Comparison of ENCODE assay signal across 9 cellular contexts in genomic region chr20:44056010-44056698, GRCh38.
DNase-seq lines count a peak whose midpoint lies in the region; ATAC-seq and TF ChIP-seq lines count a peak whose summit lies in the region.
"Had no signal": no experiment of that assay in that cellular context is flagged by ENCODE, and none has a peak within 500 bp of the region (broad histone marks: within the 10 kb centered on the region; RNA-seq: fewer than 3 reads in every experiment).

No MANE protein-coding gene starts in this region.

- no peaks in the 10 kb centered on the region for H3K27me3 ChIP-seq in Loucy (ENCODE audit: insufficient read depth, low read length, poor library complexity, severe bottlenecking)

- peaks cover 4% of the 10 kb centered on the region for H3K36me3 Mint-ChIP-seq in activated CD4-positive, alpha-beta T cell treated with anti-CD3 and anti-CD28 coated beads, Interleukin-2, amount 10 ng/mL, durations not matched to agents 7 days and 5 days (ENCODE audit: low read depth)

- no peaks in the 10 kb centered on the region for H3K9me2 ChIP-seq in Loucy (replicated peaks; ENCODE audit: low read depth, low read length)

- H3K9ac ChIP-seq in Loucy (ENCODE audit: low read depth, low read length, poor library complexity, severe bottlenecking): no peak overlapping the region

- intact Hi-C loops in posterior cingulate gyrus (cut with DNase I): loop anchor here (1.0 kb wide), 1 partner anchor 24 kb away; no protein-coding TSS in a partner anchor

- peaks cover 9% of the 10 kb centered on the region for H3K27me3 Mint-ChIP-seq in activated CD4-positive, alpha-beta T cell treated with anti-CD3 and anti-CD28 coated beads, Interleukin-2, amount 10 ng/mL, durations not matched to agents 7 days and 5 days

- CTCF ChIA-PET in activated CD4-positive, alpha-beta T cell treated with anti-CD3 and anti-CD28 coated beads, Interleukin-2, amount 10 ng/mL, durations not matched to agents 7 days and 5 days (lab: Charles Lee): interaction anchor here (0.7 to 1.7 kb wide), 7 partner anchors 9 to 304 kb away, joined by 3 to 5 read pairs (median 4); no protein-coding TSS in a partner anchor

- H3K9me3 ChIP-seq in Loucy (ENCODE audit: insufficient read depth, low read depth, low read length): no peaks in the 10 kb centered on the region

- no peaks in the 10 kb centered on the region for H3K79me2 ChIP-seq in Loucy (ENCODE audit: insufficient read depth, low read length)

- peaks cover 3% of the 10 kb centered on the region for H3K9me3 Mint-ChIP-seq in activated CD4-positive, alpha-beta T cell treated with anti-CD3 and anti-CD28 coated beads, Interleukin-2, amount 10 ng/mL, durations not matched to agents 7 days and 5 days

- DNase-seq in EH (ENCODE audit: low read depth): peak; percentile 36
- DNase-seq in activated CD4-positive, alpha-beta T cell treated with anti-CD3 and anti-CD28 coated beads, Interleukin-2, amount 10 ng/mL, durations not matched to agents 7 days and 5 days: peak; percentile 57
- DNase-seq in fibroblast of pulmonary artery (ENCODE audit: low read depth): no peak
- peak in 6 of 10 donors; percentile 32 to 92 (median 57) for DNase-seq in posterior cingulate gyrus
- no peak for DNase-seq in NCI-H1417 treated with DMSO at 0.1 percent for 48 hours (lab: John Stamatoyannopoulos, UW)

- H3K4me1 ChIP-seq in Loucy (ENCODE audit: insufficient read depth, low read length, poor library complexity, severe bottlenecking): no peaks in the 10 kb centered on the region

- H4K20me1 ChIP-seq in Loucy (ENCODE audit: insufficient read depth, low read length, poor library complexity, severe bottlenecking): no peaks in the 10 kb centered on the region

- H3K4me3 Mint-ChIP-seq in activated CD4-positive, alpha-beta T cell treated with anti-CD3 and anti-CD28 coated beads, Interleukin-2, amount 10 ng/mL, durations not matched to agents 7 days and 5 days: no peak overlapping the region

- no peaks in the 10 kb centered on the region for H3F3A ChIP-seq in Loucy (ENCODE audit: low read depth)

- POLR2A ChIA-PET in activated CD4-positive, alpha-beta T cell treated with anti-CD3 and anti-CD28 coated beads, Interleukin-2, amount 10 ng/mL, durations not matched to agents 7 days and 5 days (lab: Charles Lee): no interaction called here

- no peak overlapping the region for H2AFZ ChIP-seq in Loucy (ENCODE audit: low read length)

- TF ChIP-seq CTCF in Loucy (conservative IDR thresholded peaks at IDR 0.05; ENCODE audit: low read length): peak; percentile 86
- peak; percentile 43 for TF ChIP-seq CTCF in fibroblast of pulmonary artery (IDR thresholded peaks at IDR 0.05; ENCODE audit: low read length, missing control alignments)

- no peak overlapping the region for H3K4me3 ChIP-seq in Loucy (ENCODE audit: low read length, poor library complexity, severe bottlenecking)
- H3K4me3 ChIP-seq in fibroblast of pulmonary artery (replicated peaks; ENCODE audit: low read depth, low read length): no peak overlapping the region
- H3K4me3 ChIP-seq: lung had no signal

- no peak overlapping the region for H3K4me2 ChIP-seq in Loucy (ENCODE audit: low read depth, low read length, poor library complexity, severe bottlenecking)

- H3K36me3 ChIP-seq in Loucy (ENCODE audit: insufficient read depth, low read length): no peaks in the 10 kb centered on the region

- no peak for ATAC-seq in GM19397 (IDR thresholded peaks at IDR 0.05; ENCODE audit: unreplicated experiment)
- no peak for ATAC-seq in HG03280 (IDR thresholded peaks at IDR 0.05; ENCODE audit: unreplicated experiment)

- H3K4me1 Mint-ChIP-seq in activated CD4-positive, alpha-beta T cell treated with anti-CD3 and anti-CD28 coated beads, Interleukin-2, amount 10 ng/mL, durations not matched to agents 7 days and 5 days: peaks cover 6% of the 10 kb centered on the region

- no peak overlapping the region for H3K27ac Mint-ChIP-seq in activated CD4-positive, alpha-beta T cell treated with anti-CD3 and anti-CD28 coated beads, Interleukin-2, amount 10 ng/mL, durations not matched to agents 7 days and 5 days

Comparison
In these comparisons a context has a peak if more than half of its experiments do, and no peak if none do; other contexts are left out.
1. DNase-seq: peak in EH (single experiment), activated CD4-positive, alpha-beta T cell treated with anti-CD3 and anti-CD28 coated beads, Interleukin-2, amount 10 ng/mL, durations not matched to agents 7 days and 5 days (single experiment) and posterior cingulate gyrus (6 of 10); none in fibroblast of pulmonary artery (single experiment) and NCI-H1417 treated with DMSO at 0.1 percent for 48 hours (single experiment).